Comparison of ENCODE assay signal across 12 cellular contexts in the genomic region with DNA sequence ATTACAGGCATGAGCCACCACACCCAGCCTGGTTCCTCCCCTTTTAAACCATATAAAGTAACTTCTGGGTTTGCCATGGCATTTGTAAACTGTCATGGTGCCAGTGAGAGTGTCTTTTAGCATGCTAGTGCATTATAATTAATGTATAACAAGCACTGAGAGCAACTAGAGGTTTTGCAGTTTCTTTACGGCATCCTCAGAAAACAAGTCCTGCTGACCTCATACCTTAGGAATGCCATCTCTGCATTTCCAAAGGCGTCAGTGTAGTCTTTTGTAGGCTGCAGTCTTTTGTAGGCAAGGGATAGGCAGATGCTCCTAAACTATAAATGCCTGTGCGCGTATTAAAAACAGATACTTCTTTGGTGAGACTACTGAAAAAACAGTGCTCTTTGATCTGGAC.
A peak's percentile ranks its signal among the peaks of the same experiment; 100 is the strongest.
DNase-seq lines count a peak whose midpoint lies in the region; ATAC-seq, FAIRE-seq and TF ChIP-seq lines count a peak whose summit lies in the region.
"Had no signal": no experiment of that assay in that cellular context is flagged by ENCODE, and none has a peak within 500 bp of the region (broad histone marks: within the 10 kb centered on the region; RNA-seq: fewer than 3 reads in every experiment).

No MANE protein-coding gene starts in this region.

- ATAC-seq in foreskin keratinocyte (peak; percentile 86), HG02798 (IDR thresholded peaks at IDR 0.05; ENCODE audit: poor library complexity, unreplicated experiment) (no peak), GM21360 (IDR thresholded peaks at IDR 0.05; ENCODE audit: unreplicated experiment) (no peak), HepG2 (no peak)
- ATAC-seq: activated naive CD8-positive, alpha-beta T cell treated with anti-CD3 and anti-CD28 coated beads, Interleukin-2, amount 50 U/mL, for 24 hours had no signal

- no peaks in the 10 kb centered on the region for H3K9me3 ChIP-seq in HepG2 (ENCODE audit: low read length)
- H3K9me3 ChIP-seq: sigmoid colon had no signal

- no peak for TF ChIP-seq RAD21 in HepG2 (CRISPR knock-in tag; IDR thresholded peaks at IDR 0.05)

- peak; percentile 8 for TF ChIP-seq CTCF in foreskin keratinocyte (conservative IDR thresholded peaks at IDR 0.05)
- no peak for TF ChIP-seq CTCF in HepG2 (CRISPR knock-in tag; IDR thresholded peaks at IDR 0.05)

- WGBS in HepG2 (ENCODE audit: low lambda C conversion rate) = 10% methylated on average over 4 of the region's 4 CpGs

- no peaks in the 10 kb centered on the region for H4K20me1 ChIP-seq in HepG2 (ENCODE audit: insufficient read depth, low read length)

- intact Hi-C loops in HepG2 (cut with micrococcal nuclease; ENCODE audit: unreplicated experiment) = no loop called here

- H3K4me1 ChIP-seq in foreskin keratinocyte (peaks cover 18% of the 10 kb centered on the region), HepG2 (ENCODE audit: insufficient read depth, low read length) (no peaks in the 10 kb centered on the region)

- H3K27me3 ChIP-seq in foreskin keratinocyte (no peaks in the 10 kb centered on the region), HepG2 (ENCODE audit: control insufficient read depth in 1 of 2, insufficient read depth in 2 of 2, low read length in 2 of 2) (no peaks in the 10 kb centered on the region; a peak in 1 of 5 replicates)
- H3K27me3 ChIP-seq: sigmoid colon had no signal

- no peak overlapping the region for H3K4me2 ChIP-seq in HepG2 (ENCODE audit: low read depth, low read length)

- H3K9ac ChIP-seq in HepG2 (ENCODE audit: insufficient read depth, low read depth, low read length) = no peak overlapping the region

- TF ChIP-seq POLR2A in HepG2 (IDR thresholded peaks at IDR 0.05; ENCODE audit: insufficient read depth in 1 of 2, low read depth in 2 of 2, low read length in 2 of 2) = no peak

- no TSS peak for BruUV-seq in HepG2 (replicated peaks; lab: Mats Ljungman, UMichigan)

- H3K4me3 ChIP-seq in skeletal muscle cell (ENCODE audit: low read depth, low read length) (no peak overlapping the region), HepG2 (replicated peaks in 1 of 3; ENCODE audit: insufficient read depth in 1 of 3, low read depth in 2 of 3, low read length in 3 of 3) (no peak overlapping the region)
- H3K4me3 ChIP-seq: sigmoid colon had no signal

- no peaks in the 10 kb centered on the region for H3K36me3 ChIP-seq in HepG2 (replicated peaks in 1 of 2; ENCODE audit: control insufficient read depth in 1 of 2, insufficient read depth in 2 of 2, low read length in 2 of 2)
- H3K36me3 ChIP-seq: sigmoid colon had no signal

- DNase-seq in HCEC 1CT (peak; percentile 55), SW480 (ENCODE audit: low spot score) (peak; percentile 26), foreskin keratinocyte (peak; percentile 97 to 99), skeletal muscle cell (ENCODE audit: low read depth) (peak; percentile 65), activated gamma-delta T cell treated with Interleukin-2 at 50 U/mL for 16 hours (no peak), HepG2 (ENCODE audit: low spot score) (no peak)
- DNase-seq: activated CD4-positive, CD25-positive, alpha-beta regulatory T cell; activated naive CD8-positive, alpha-beta T cell treated with anti-CD3 and anti-CD28 coated beads, Interleukin-2, amount 50 U/mL, for 24 hours; sigmoid colon; stimulated activated naive CD4-positive, alpha-beta T cell treated with Interleukin-2 at 50 U/mL for 16 hours had no signal

- no peak overlapping the region for H2AFZ ChIP-seq in HepG2 (ENCODE audit: low read length)

- peak overlapping the region; percentile 77 for H3K27ac ChIP-seq in foreskin keratinocyte
- H3K27ac ChIP-seq in HepG2 (ENCODE audit: extremely low read length, insufficient read depth, low read length) = no peak overlapping the region
- H3K27ac ChIP-seq: sigmoid colon had no signal

- POLR2A ChIA-PET in HepG2 (lab: Yijun Ruan, JAX) = no interaction called here

- FAIRE-seq in HepG2 (lab: Jason Lieb, UNC) = no peak

- in situ Hi-C loops in HepG2 (cut with HindIII; ENCODE audit: extremely low pct_ligation_motif_present, low pct_unique_long_range_greater_than_20kb) = no loop called here

- no peak for TF ChIP-seq EP300 in HepG2 (IDR thresholded peaks at IDR 0.05; ENCODE audit: low read depth in 2 of 2, low read length in 2 of 2)
- no peak for TF ChIP-seq EP300 in HepG2 (CRISPR knock-in tag; IDR thresholded peaks at IDR 0.05; ENCODE audit: borderline replicate concordance)

- H3K79me2 ChIP-seq in HepG2 (ENCODE audit: insufficient read depth, low read length) = no peaks in the 10 kb centered on the region

- CTCF ChIA-PET in HepG2 (lab: Yijun Ruan, JAX; ENCODE audit: low intra/inter-chr PET ratio, low total read pairs) = no interaction called here

TF ChIP-seq in HepG2, 621 proteins besides CTCF, POLR2A, EP300 and RAD21:
- TF ChIP-seq TP53 (CRISPR knock-in tag; conservative IDR thresholded peaks at IDR 0.05) (no peak), ZNF558 (CRISPR knock-in tag; IDR thresholded peaks at IDR 0.05; ENCODE audit: borderline replicate concordance) (no peak), SRSF1 (optimal IDR thresholded peaks at IDR 0.05; ENCODE audit: low read depth, low read length) (no peak), SP5 (CRISPR knock-in tag; IDR thresholded peaks at IDR 0.05; ENCODE audit: borderline replicate concordance, low read depth) (no peak), ZBTB7B (CRISPR knock-in tag; IDR thresholded peaks at IDR 0.05) (no peak), IRF2 (CRISPR knock-in tag; IDR thresholded peaks at IDR 0.05) (no peak), ZNF660 (CRISPR knock-in tag; IDR thresholded peaks at IDR 0.05; ENCODE audit: borderline replicate concordance, low read depth) (no peak), SMYD3 (CRISPR knock-in tag; IDR thresholded peaks at IDR 0.05) (no peak), TEF (CRISPR knock-in tag; IDR thresholded peaks at IDR 0.05) (no peak), TIGD3 (CRISPR knock-in tag; IDR thresholded peaks at IDR 0.05; ENCODE audit: borderline replicate concordance) (no peak), RAD51 (IDR thresholded peaks at IDR 0.05; ENCODE audit: borderline replicate concordance) (no peak)
- TF ChIP-seq, protein P1, sequence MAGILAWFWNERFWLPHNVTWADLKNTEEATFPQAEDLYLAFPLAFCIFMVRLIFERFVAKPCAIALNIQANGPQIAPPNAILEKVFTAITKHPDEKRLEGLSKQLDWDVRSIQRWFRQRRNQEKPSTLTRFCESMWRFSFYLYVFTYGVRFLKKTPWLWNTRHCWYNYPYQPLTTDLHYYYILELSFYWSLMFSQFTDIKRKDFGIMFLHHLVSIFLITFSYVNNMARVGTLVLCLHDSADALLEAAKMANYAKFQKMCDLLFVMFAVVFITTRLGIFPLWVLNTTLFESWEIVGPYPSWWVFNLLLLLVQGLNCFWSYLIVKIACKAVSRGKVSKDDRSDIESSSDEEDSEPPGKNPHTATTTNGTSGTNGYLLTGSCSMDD (CRISPR knock-in tag; IDR thresholded peaks at IDR 0.05) = no peak

Comparison
In these comparisons a context has a peak if more than half of its experiments do, and no peak if none do; other contexts are left out.
1. DNase-seq: peak in HCEC 1CT (single experiment), SW480 (single experiment), foreskin keratinocyte (2 of 2) and skeletal muscle cell (single experiment); none in activated gamma-delta T cell treated with Interleukin-2 at 50 U/mL for 16 hours (single experiment) and HepG2 (single experiment).